In genomic region chr19:15374796-15375440, GRCh38 we compare ENCODE assay signal across 2 cellular contexts.
TF ChIP-seq lines count a peak whose summit lies in the region.

No MANE protein-coding gene starts in this region.

TF ChIP-seq in WTC11, 78 proteins besides CTCF, POLR2A, EP300 and RAD21:
- TF ChIP-seq EMX1 (CRISPR knock-in tag; IDR thresholded peaks at IDR 0.05) (no peak), USF1 (CRISPR knock-in tag; IDR thresholded peaks at IDR 0.05) (no peak), NR2C2 (CRISPR knock-in tag; IDR thresholded peaks at IDR 0.05) (no peak), GRHL2 (CRISPR knock-in tag; IDR thresholded peaks at IDR 0.05; ENCODE audit: insufficient replicate concordance, severe bottlenecking) (no peak), FOXJ3 (CRISPR knock-in tag; IDR thresholded peaks at IDR 0.05; ENCODE audit: borderline replicate concordance) (no peak), TEAD1 (CRISPR knock-in tag; IDR thresholded peaks at IDR 0.05) (no peak), RELA (CRISPR knock-in tag; IDR thresholded peaks at IDR 0.05; ENCODE audit: borderline replicate concordance) (no peak), ATF1 (CRISPR knock-in tag; IDR thresholded peaks at IDR 0.05) (no peak), ATF2 (CRISPR knock-in tag; IDR thresholded peaks at IDR 0.05; ENCODE audit: borderline replicate concordance, low read depth) (no peak), ZNF425 (CRISPR knock-in tag; conservative IDR thresholded peaks at IDR 0.05) (no peak), GABPB1 (CRISPR knock-in tag; IDR thresholded peaks at IDR 0.05) (no peak), NFATC4 (CRISPR knock-in tag; IDR thresholded peaks at IDR 0.05) (no peak), ZNF423 (CRISPR knock-in tag; IDR thresholded peaks at IDR 0.05) (no peak), FOXK1 (CRISPR knock-in tag; IDR thresholded peaks at IDR 0.05) (no peak), AR (CRISPR knock-in tag; IDR thresholded peaks at IDR 0.05) (no peak)
- TF ChIP-seq, protein P1, sequence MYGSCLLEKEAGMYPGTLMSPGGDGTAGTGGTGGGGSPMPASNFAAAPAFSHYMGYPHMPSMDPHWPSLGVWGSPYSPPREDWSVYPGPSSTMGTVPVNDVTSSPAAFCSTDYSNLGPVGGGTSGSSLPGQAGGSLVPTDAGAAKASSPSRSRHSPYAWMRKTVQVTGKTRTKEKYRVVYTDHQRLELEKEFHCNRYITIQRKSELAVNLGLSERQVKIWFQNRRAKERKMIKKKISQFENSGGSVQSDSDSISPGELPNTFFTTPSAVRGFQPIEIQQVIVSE (CRISPR knock-in tag; IDR thresholded peaks at IDR 0.05; ENCODE audit: borderline replicate concordance): no peak
- TF ChIP-seq, protein P2, sequence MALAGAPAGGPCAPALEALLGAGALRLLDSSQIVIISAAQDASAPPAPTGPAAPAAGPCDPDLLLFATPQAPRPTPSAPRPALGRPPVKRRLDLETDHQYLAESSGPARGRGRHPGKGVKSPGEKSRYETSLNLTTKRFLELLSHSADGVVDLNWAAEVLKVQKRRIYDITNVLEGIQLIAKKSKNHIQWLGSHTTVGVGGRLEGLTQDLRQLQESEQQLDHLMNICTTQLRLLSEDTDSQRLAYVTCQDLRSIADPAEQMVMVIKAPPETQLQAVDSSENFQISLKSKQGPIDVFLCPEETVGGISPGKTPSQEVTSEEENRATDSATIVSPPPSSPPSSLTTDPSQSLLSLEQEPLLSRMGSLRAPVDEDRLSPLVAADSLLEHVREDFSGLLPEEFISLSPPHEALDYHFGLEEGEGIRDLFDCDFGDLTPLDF (CRISPR knock-in tag; IDR thresholded peaks at IDR 0.05): no peak

TF ChIP-seq in H1, 55 proteins besides CTCF, POLR2A, EP300 and RAD21:
- TF ChIP-seq SIN3A (conservative IDR thresholded peaks at IDR 0.05 in 1 of 2, IDR thresholded peaks at IDR 0.05 in 1 of 2; ENCODE audit: low read depth in 1 of 2, low read length in 2 of 2) (no peak), KDM4A (IDR thresholded peaks at IDR 0.05; ENCODE audit: low read depth, low read length, severe bottlenecking) (no peak), BRCA1 (IDR thresholded peaks at IDR 0.05; ENCODE audit: low read depth, low read length) (no peak), NRF1 (IDR thresholded peaks at IDR 0.05; ENCODE audit: low read depth, low read length) (no peak), RXRA (IDR thresholded peaks at IDR 0.05; ENCODE audit: insufficient read depth, low read depth, low read length) (no peak), TEAD4 (IDR thresholded peaks at IDR 0.05; ENCODE audit: low read depth, low read length) (no peak), CREB1 (IDR thresholded peaks at IDR 0.05) (no peak), NANOG (IDR thresholded peaks at IDR 0.05; ENCODE audit: insufficient read depth, low read depth, low read length, poor library complexity, severe bottlenecking) (no peak)
